In the genomic region with DNA sequence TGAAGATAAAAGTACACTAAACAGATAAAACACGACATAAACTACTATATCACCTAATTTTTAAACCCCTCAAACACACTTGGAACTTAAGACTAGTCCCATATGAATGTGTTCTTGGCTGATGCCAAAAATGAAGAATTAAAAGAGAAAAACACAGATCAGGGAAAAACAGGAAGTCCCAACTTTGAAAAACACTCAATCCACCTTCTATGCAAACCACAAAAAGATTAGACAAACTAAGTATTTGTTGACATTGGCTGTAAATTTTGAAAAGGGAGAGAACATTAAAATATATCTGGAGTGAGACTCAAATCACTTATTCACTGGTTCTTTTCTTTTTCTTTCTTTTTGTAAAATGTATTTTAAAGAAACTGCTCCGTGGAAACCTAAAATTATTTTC, we compare ENCODE assay signal across 18 cellular contexts.
DNase-seq lines count a peak whose midpoint lies in the region; ATAC-seq and TF ChIP-seq lines count a peak whose summit lies in the region.
"Had no signal": no experiment of that assay in that cellular context is flagged by ENCODE, and none has a peak within 500 bp of the region (broad histone marks: within the 10 kb centered on the region; RNA-seq: fewer than 3 reads in every experiment).

No MANE protein-coding gene starts in this region.

- H3K9me3 Mint-ChIP-seq in T-helper 2 cell treated with Interferon-gamma antibody and Interleukin-4, amounts not matched to agents 5 μg/mL and 100 μg/mL, for 36 hours: no peaks in the 10 kb centered on the region
- peaks cover 0 to 4% (median 0%) of the 10 kb centered on the region in 11 donors for H3K9me3 Mint-ChIP-seq in naive thymus-derived CD4-positive, alpha-beta T cell
- H3K9me3 Mint-ChIP-seq: neural crest cell; stimulated activated naive CD8-positive, alpha-beta T cell treated with anti-CD3 and anti-CD28 coated beads, Interleukin-15, Interleukin-2, amounts not matched to agents 100 ng/mL and 50 ng/mL, for 24 hours had no signal

- BruUV-seq in OCI-LY7 (replicated peaks; lab: Mats Ljungman, UMichigan): no TSS peak

- no peak for ATAC-seq in naive thymus-derived CD4-positive, alpha-beta T cell
- no peak for ATAC-seq in gastroesophageal sphincter
- no peak for ATAC-seq in GM18907 (IDR thresholded peaks at IDR 0.05; ENCODE audit: unreplicated experiment)

- peaks cover 0 to 4% (median 0%) of the 10 kb centered on the region in 3 experiments for H3K36me3 ChIP-seq in naive thymus-derived CD4-positive, alpha-beta T cell (ENCODE audit: control insufficient read depth in 2 of 3, insufficient read depth in 3 of 3, low read length in 3 of 3)
- H3K36me3 ChIP-seq in gastroesophageal sphincter: peaks cover 0 to 4% of the 10 kb centered on the region in 2 donors
- H3K36me3 ChIP-seq in OCI-LY7 (ENCODE audit: insufficient read depth, low read length): no peaks in the 10 kb centered on the region

- no peak overlapping the region for H3K27ac ChIP-seq in naive thymus-derived CD4-positive, alpha-beta T cell (ENCODE audit: low read depth, low read length)
- no peak overlapping the region for H3K27ac ChIP-seq in gastroesophageal sphincter
- H3K27ac ChIP-seq in OCI-LY7 (ENCODE audit: low read depth, low read length, poor library complexity, severe bottlenecking): no peak overlapping the region
- H3K27ac ChIP-seq: KMS-11 had no signal

- no peak overlapping the region for H2AFZ ChIP-seq in OCI-LY7 (ENCODE audit: low read length)

- DNase-seq in T-helper 2 cell treated with Interferon-gamma antibody and Interleukin-4, amounts not matched to agents 5 μg/mL and 100 μg/mL, for 36 hours (ENCODE audit: low spot score): no peak
- DNase-seq in T-helper 2 cell: no peak
- peak; percentile 51 for DNase-seq in KBM-7
- peak; percentile 37 for DNase-seq in astrocyte of the hippocampus (ENCODE audit: low read depth, low spot score)
- no peak for DNase-seq in naive thymus-derived CD4-positive, alpha-beta T cell
- no peak for DNase-seq in OCI-LY7 (ENCODE audit: low spot score)
- DNase-seq: 8988T; activated CD8-positive, alpha-beta memory T cell treated with anti-CD3 and anti-CD28 coated beads, Interleukin-2, amount 50 U/mL, for 48 hours; COR-L47; glutamatergic neuron; NCI-H1436 treated with DMSO at 0.1 percent for 48 hours; NCI-H226; stimulated activated CD4-positive, alpha-beta T cell treated with anti-CD3 and anti-CD28 coated beads, Interleukin-15, amount 100 ng/mL, for 24 hours had no signal

- H3K4me3 Mint-ChIP-seq in T-helper 2 cell treated with Interferon-gamma antibody and Interleukin-4, amounts not matched to agents 5 μg/mL and 100 μg/mL, for 36 hours: peak overlapping the region; percentile 3
- peak overlapping the region; percentile 4 to 83 (median 59) for H3K4me3 Mint-ChIP-seq in naive thymus-derived CD4-positive, alpha-beta T cell
- H3K4me3 Mint-ChIP-seq: neural crest cell; stimulated activated naive CD8-positive, alpha-beta T cell treated with anti-CD3 and anti-CD28 coated beads, Interleukin-15, Interleukin-2, amounts not matched to agents 100 ng/mL and 50 ng/mL, for 24 hours had no signal

- H3K9me3 ChIP-seq in naive thymus-derived CD4-positive, alpha-beta T cell (ENCODE audit: control insufficient read depth in 2 of 3, low read length in 3 of 3): no peaks in the 10 kb centered on the region
- H3K9me3 ChIP-seq in gastroesophageal sphincter (no peaks in the 10 kb centered on the region), OCI-LY7 (ENCODE audit: low read length) (no peaks in the 10 kb centered on the region)

- H3K4me2 ChIP-seq in OCI-LY7 (ENCODE audit: low read length): no peak overlapping the region
- H3K4me2 ChIP-seq: KMS-11 had no signal

- H3K9me2 ChIP-seq in OCI-LY7 (ENCODE audit: insufficient read depth, low read length): no peaks in the 10 kb centered on the region

- in situ Hi-C loops in KBM-7 (cut with MboI; ENCODE audit: low pct_unique_long_range_greater_than_20kb, low sequenced_read_pairs): no loop called here

- no peaks in the 10 kb centered on the region for H3K27me3 ChIP-seq in naive thymus-derived CD4-positive, alpha-beta T cell (ENCODE audit: control insufficient read depth in 2 of 2, insufficient read depth in 2 of 2, low read length in 2 of 2)
- no peaks in the 10 kb centered on the region for H3K27me3 ChIP-seq in gastroesophageal sphincter

- no peaks in the 10 kb centered on the region; the same call in 1 of the 2 replicates for H4K20me1 ChIP-seq in OCI-LY7 (ENCODE audit: insufficient read depth, low read length)

- TF ChIP-seq CTCF in gastroesophageal sphincter (IDR thresholded peaks at IDR 0.05) (no peak), OCI-LY7 (conservative IDR thresholded peaks at IDR 0.05; ENCODE audit: low read length) (no peak)

- intact Hi-C loops in naive thymus-derived CD4-positive, alpha-beta T cell (cut with micrococcal nuclease): loop anchor here in 1 of 2 donors (2.0 kb wide), 1 partner anchor 13 kb away; no protein-coding TSS in a partner anchor
- intact Hi-C loops in OCI-LY7 (cut with micrococcal nuclease; ENCODE audit: unreplicated experiment): no loop called here

- CTCF ChIA-PET in naive thymus-derived CD4-positive, alpha-beta T cell (lab: Charles Lee): no interaction called here
- CTCF ChIA-PET in OCI-LY7 (lab: Charles Lee; ENCODE audit: unreplicated experiment): no interaction called here

- H3K79me2 ChIP-seq in OCI-LY7 (ENCODE audit: insufficient read depth, low read depth, low read length): no peaks in the 10 kb centered on the region

- peaks cover 23% of the 10 kb centered on the region for H3K36me3 Mint-ChIP-seq in T-helper 2 cell treated with Interferon-gamma antibody and Interleukin-4, amounts not matched to agents 5 μg/mL and 100 μg/mL, for 36 hours (ENCODE audit: low read depth)
- peaks cover 9 to 45% (median 34%) of the 10 kb centered on the region in 5 donors for H3K36me3 Mint-ChIP-seq in naive thymus-derived CD4-positive, alpha-beta T cell

- POLR2A ChIA-PET in naive thymus-derived CD4-positive, alpha-beta T cell (lab: Charles Lee): interaction anchor here (1.5 kb wide), 2 partner anchors 8 to 20 kb away, joined by 4 to 5 read pairs; no protein-coding TSS in a partner anchor
- POLR2A ChIA-PET in OCI-LY7 (lab: Charles Lee): no interaction called here

- peaks cover 29% of the 10 kb centered on the region for H3K4me1 Mint-ChIP-seq in T-helper 2 cell treated with Interferon-gamma antibody and Interleukin-4, amounts not matched to agents 5 μg/mL and 100 μg/mL, for 36 hours (ENCODE audit: low read depth)
- H3K4me1 Mint-ChIP-seq in naive thymus-derived CD4-positive, alpha-beta T cell: peaks cover 16 to 82% (median 77%) of the 10 kb centered on the region in 7 donors

- H3K27ac Mint-ChIP-seq in T-helper 2 cell treated with Interferon-gamma antibody and Interleukin-4, amounts not matched to agents 5 μg/mL and 100 μg/mL, for 36 hours: peak overlapping the region; percentile 11
- peak overlapping the region; percentile 10 to 84 (median 72) for H3K27ac Mint-ChIP-seq in naive thymus-derived CD4-positive, alpha-beta T cell
- H3K27ac Mint-ChIP-seq: stimulated activated naive CD8-positive, alpha-beta T cell treated with anti-CD3 and anti-CD28 coated beads, Interleukin-15, Interleukin-2, amounts not matched to agents 100 ng/mL and 50 ng/mL, for 24 hours had no signal

- peaks cover 0 to 36% of the 10 kb centered on the region in 2 donors for H3K4me1 ChIP-seq in naive thymus-derived CD4-positive, alpha-beta T cell (ENCODE audit: control insufficient read depth in 2 of 2, insufficient read depth in 2 of 2, low read length in 2 of 2)
- no peaks in the 10 kb centered on the region for H3K4me1 ChIP-seq in gastroesophageal sphincter
- H3K4me1 ChIP-seq in OCI-LY7 (ENCODE audit: insufficient read depth, low read length, poor library complexity, severe bottlenecking): no peaks in the 10 kb centered on the region

- no peak overlapping the region for H3K4me3 ChIP-seq in naive thymus-derived CD4-positive, alpha-beta T cell (ENCODE audit: low read length)
- H3K4me3 ChIP-seq in gastroesophageal sphincter (no peak overlapping the region), OCI-LY7 (ENCODE audit: low read depth, low read length, poor library complexity, severe bottlenecking) (no peak overlapping the region)

- no peaks in the 10 kb centered on the region for H3K27me3 Mint-ChIP-seq in T-helper 2 cell treated with Interferon-gamma antibody and Interleukin-4, amounts not matched to agents 5 μg/mL and 100 μg/mL, for 36 hours (ENCODE audit: low read depth)
- H3K27me3 Mint-ChIP-seq in naive thymus-derived CD4-positive, alpha-beta T cell: no peaks in the 10 kb centered on the region
- H3K27me3 Mint-ChIP-seq: stimulated activated naive CD8-positive, alpha-beta T cell treated with anti-CD3 and anti-CD28 coated beads, Interleukin-15, Interleukin-2, amounts not matched to agents 100 ng/mL and 50 ng/mL, for 24 hours had no signal

- no peak for TF ChIP-seq EP300 in gastroesophageal sphincter (IDR thresholded peaks at IDR 0.05)

- no peak for TF ChIP-seq POLR2A in gastroesophageal sphincter (IDR thresholded peaks at IDR 0.05)

- 51 to 73% methylated on average over 2 of the region's 2 CpGs for WGBS in gastroesophageal sphincter (ENCODE audit: low coverage in 1 of 2), 2 donors

Comparison
In these comparisons a context has a peak if more than half of its experiments do, and no peak if none do; other contexts are left out.
1. DNase-seq: peak in KBM-7 (single experiment) and astrocyte of the hippocampus (single experiment); none in T-helper 2 cell treated with Interferon-gamma antibody and Interleukin-4, amounts not matched to agents 5 μg/mL and 100 μg/mL, for 36 hours (single experiment), T-helper 2 cell (0 of 5), naive thymus-derived CD4-positive, alpha-beta T cell (0 of 9) and OCI-LY7 (single experiment).